Comparison of ENCODE assay signal across 1 cellular context in genomic region chr12:57621497-57622292, GRCh38.
A peak's percentile ranks its signal among the peaks of the same experiment; 100 is the strongest.
TF ChIP-seq lines count a peak whose summit lies in the region.

No MANE protein-coding gene starts in this region.

TF ChIP-seq in HepG2, 621 proteins besides CTCF, POLR2A, EP300 and RAD21 (continues in another document):
- TF ChIP-seq HMGXB4 (CRISPR knock-in tag; IDR thresholded peaks at IDR 0.05; ENCODE audit: borderline replicate concordance in 1 of 2, low read depth in 1 of 2) (peak; percentile 68 to 78; a peak in 3 of 4 replicates), ZBTB7B (CRISPR knock-in tag; IDR thresholded peaks at IDR 0.05) (0 out of 2 replicates have a peak, but pooled peaks have one; percentile 39), SRY (CRISPR knock-in tag; IDR thresholded peaks at IDR 0.05) (0 out of 2 replicates have a peak, but pooled peaks have one; percentile 69), ZKSCAN5 (CRISPR knock-in tag; IDR thresholded peaks at IDR 0.05) (no peak), BCL6 (CRISPR knock-in tag; IDR thresholded peaks at IDR 0.05) (0 out of 2 replicates have a peak, but pooled peaks have one; percentile 10), TBP (CRISPR knock-in tag; IDR thresholded peaks at IDR 0.05) (0 out of 2 replicates have a peak, but pooled peaks have one; percentile 49), RBM22 (optimal IDR thresholded peaks at IDR 0.05; ENCODE audit: low read length) (no peak), ETV5 (CRISPR knock-in tag; IDR thresholded peaks at IDR 0.05; ENCODE audit: borderline replicate concordance) (peak; percentile 16; the same call in 1 of the 2 replicates), ZNF790 (CRISPR knock-in tag; IDR thresholded peaks at IDR 0.05; ENCODE audit: borderline replicate concordance) (0 out of 2 replicates have a peak, but pooled peaks have one; percentile 44), KLF13 (CRISPR knock-in tag; IDR thresholded peaks at IDR 0.05) (no peak), THAP9 (CRISPR knock-in tag; IDR thresholded peaks at IDR 0.05; ENCODE audit: borderline replicate concordance) (peak; percentile 49; the same call in 1 of the 2 replicates), ZNF891 (CRISPR knock-in tag; IDR thresholded peaks at IDR 0.05) (peak; percentile 33; the same call in 1 of the 2 replicates), HOXA3 (CRISPR knock-in tag; IDR thresholded peaks at IDR 0.05) (peak; percentile 57; the same call in 1 of the 2 replicates), SP4 (CRISPR knock-in tag; IDR thresholded peaks at IDR 0.05) (no peak), ZNF350 (CRISPR knock-in tag; IDR thresholded peaks at IDR 0.05; ENCODE audit: borderline replicate concordance, low read depth) (peak; percentile 80), KDM2A (CRISPR knock-in tag; IDR thresholded peaks at IDR 0.05; ENCODE audit: borderline replicate concordance, low read depth) (peak; percentile 82), ZBTB39 (CRISPR knock-in tag; IDR thresholded peaks at IDR 0.05) (0 out of 2 replicates have a peak, but pooled peaks have one; percentile 45), ZNF749 (CRISPR knock-in tag; IDR thresholded peaks at IDR 0.05; ENCODE audit: borderline replicate concordance) (peak; percentile 51; the same call in 1 of the 2 replicates), ARHGAP35 (CRISPR knock-in tag; IDR thresholded peaks at IDR 0.05; ENCODE audit: borderline replicate concordance) (no peak), MLLT10 (CRISPR knock-in tag; IDR thresholded peaks at IDR 0.05) (no peak), KLF6 (CRISPR knock-in tag; IDR thresholded peaks at IDR 0.05) (peak; percentile 55; the same call in 1 of the 2 replicates), GATAD1 (CRISPR knock-in tag; IDR thresholded peaks at IDR 0.05) (0 out of 2 replicates have a peak, but pooled peaks have one; percentile 29), XBP1 (CRISPR knock-in tag; IDR thresholded peaks at IDR 0.05) (no peak), SIX1 (CRISPR knock-in tag; IDR thresholded peaks at IDR 0.05; ENCODE audit: borderline replicate concordance) (no peak), MEIS2 (CRISPR knock-in tag; IDR thresholded peaks at IDR 0.05) (peak; percentile 17; the same call in 1 of the 2 replicates), ZNF556 (CRISPR knock-in tag; IDR thresholded peaks at IDR 0.05; ENCODE audit: borderline replicate concordance) (0 out of 2 replicates have a peak, but pooled peaks have one; percentile 45), XRCC5 (optimal IDR thresholded peaks at IDR 0.05; ENCODE audit: low read length) (peak; percentile 75), ZNF768 (CRISPR knock-in tag; IDR thresholded peaks at IDR 0.05) (peak; percentile 19; the same call in 1 of the 2 replicates), KDM3A (CRISPR knock-in tag; IDR thresholded peaks at IDR 0.05; ENCODE audit: low read depth) (peak; percentile 37; the same call in 1 of the 2 replicates), CBX2 (IDR thresholded peaks at IDR 0.05; ENCODE audit: low read depth, low read length) (no peak), CBX2 (CRISPR knock-in tag; IDR thresholded peaks at IDR 0.05; ENCODE audit: low read depth) (0 out of 2 replicates have a peak, but pooled peaks have one; percentile 58), ZNF451 (CRISPR knock-in tag; IDR thresholded peaks at IDR 0.05) (0 out of 2 replicates have a peak, but pooled peaks have one; percentile 10), SP2 (CRISPR knock-in tag; IDR thresholded peaks at IDR 0.05) (peak; percentile 31; the same call in 1 of the 2 replicates), NBN (conservative IDR thresholded peaks at IDR 0.05) (no peak), ZBTB26 (CRISPR knock-in tag; IDR thresholded peaks at IDR 0.05; ENCODE audit: borderline replicate concordance) (0 out of 2 replicates have a peak, but pooled peaks have one; percentile 8), ZNF550 (CRISPR knock-in tag; IDR thresholded peaks at IDR 0.05; ENCODE audit: borderline replicate concordance) (0 out of 2 replicates have a peak, but pooled peaks have one; percentile 18), ZNF83 (CRISPR knock-in tag; IDR thresholded peaks at IDR 0.05; ENCODE audit: borderline replicate concordance) (peak; percentile 48; the same call in 1 of the 2 replicates), ZFP90 (CRISPR knock-in tag; IDR thresholded peaks at IDR 0.05; ENCODE audit: borderline replicate concordance) (0 out of 2 replicates have a peak, but pooled peaks have one; percentile 47), ZFY (CRISPR knock-in tag; IDR thresholded peaks at IDR 0.05) (peak; percentile 38; the same call in 1 of the 2 replicates), MBNL3 (CRISPR knock-in tag; conservative IDR thresholded peaks at IDR 0.05) (no peak), NONO (IDR thresholded peaks at IDR 0.05) (no peak), NONO (CRISPR knock-in tag; conservative IDR thresholded peaks at IDR 0.05) (0 out of 2 replicates have a peak, but pooled peaks have one; percentile 29), HIVEP1 (CRISPR knock-in tag; IDR thresholded peaks at IDR 0.05) (no peak), GABPA (IDR thresholded peaks at IDR 0.05; ENCODE audit: low read depth, low read length) (no peak), GABPA (CRISPR knock-in tag; IDR thresholded peaks at IDR 0.05; ENCODE audit: low read depth) (no peak), ZNF225 (CRISPR knock-in tag; IDR thresholded peaks at IDR 0.05) (0 out of 2 replicates have a peak, but pooled peaks have one; percentile 62), ZBTB44 (CRISPR knock-in tag; IDR thresholded peaks at IDR 0.05) (no peak), ZNF136 (CRISPR knock-in tag; IDR thresholded peaks at IDR 0.05; ENCODE audit: low read depth) (peak; percentile 40; the same call in 1 of the 2 replicates)
- TF ChIP-seq, protein P1, sequence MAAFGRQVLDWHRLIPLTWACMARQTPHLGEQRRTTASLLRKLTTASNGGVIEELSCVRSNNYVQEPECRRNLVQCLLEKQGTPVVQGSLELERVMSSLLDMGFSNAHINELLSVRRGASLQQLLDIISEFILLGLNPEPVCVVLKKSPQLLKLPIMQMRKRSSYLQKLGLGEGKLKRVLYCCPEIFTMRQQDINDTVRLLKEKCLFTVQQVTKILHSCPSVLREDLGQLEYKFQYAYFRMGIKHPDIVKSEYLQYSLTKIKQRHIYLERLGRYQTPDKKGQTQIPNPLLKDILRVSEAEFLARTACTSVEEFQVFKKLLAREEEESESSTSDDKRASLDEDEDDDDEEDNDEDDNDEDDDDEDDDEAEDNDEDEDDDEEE (CRISPR knock-in tag; IDR thresholded peaks at IDR 0.05) = 0 out of 2 replicates have a peak, but pooled peaks have one; percentile 78
- TF ChIP-seq, protein P2, sequence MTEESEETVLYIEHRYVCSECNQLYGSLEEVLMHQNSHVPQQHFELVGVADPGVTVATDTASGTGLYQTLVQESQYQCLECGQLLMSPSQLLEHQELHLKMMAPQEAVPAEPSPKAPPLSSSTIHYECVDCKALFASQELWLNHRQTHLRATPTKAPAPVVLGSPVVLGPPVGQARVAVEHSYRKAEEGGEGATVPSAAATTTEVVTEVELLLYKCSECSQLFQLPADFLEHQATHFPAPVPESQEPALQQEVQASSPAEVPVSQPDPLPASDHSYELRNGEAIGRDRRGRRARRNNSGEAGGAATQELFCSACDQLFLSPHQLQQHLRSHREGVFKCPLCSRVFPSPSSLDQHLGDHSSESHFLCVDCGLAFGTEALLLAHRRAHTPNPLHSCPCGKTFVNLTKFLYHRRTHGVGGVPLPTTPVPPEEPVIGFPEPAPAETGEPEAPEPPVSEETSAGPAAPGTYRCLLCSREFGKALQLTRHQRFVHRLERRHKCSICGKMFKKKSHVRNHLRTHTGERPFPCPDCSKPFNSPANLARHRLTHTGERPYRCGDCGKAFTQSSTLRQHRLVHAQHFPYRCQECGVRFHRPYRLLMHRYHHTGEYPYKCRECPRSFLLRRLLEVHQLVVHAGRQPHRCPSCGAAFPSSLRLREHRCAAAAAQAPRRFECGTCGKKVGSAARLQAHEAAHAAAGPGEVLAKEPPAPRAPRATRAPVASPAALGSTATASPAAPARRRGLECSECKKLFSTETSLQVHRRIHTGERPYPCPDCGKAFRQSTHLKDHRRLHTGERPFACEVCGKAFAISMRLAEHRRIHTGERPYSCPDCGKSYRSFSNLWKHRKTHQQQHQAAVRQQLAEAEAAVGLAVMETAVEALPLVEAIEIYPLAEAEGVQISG (CRISPR knock-in tag; IDR thresholded peaks at IDR 0.05) = peak; percentile 63; the same call in 1 of the 2 replicates
- TF ChIP-seq, protein P3, sequence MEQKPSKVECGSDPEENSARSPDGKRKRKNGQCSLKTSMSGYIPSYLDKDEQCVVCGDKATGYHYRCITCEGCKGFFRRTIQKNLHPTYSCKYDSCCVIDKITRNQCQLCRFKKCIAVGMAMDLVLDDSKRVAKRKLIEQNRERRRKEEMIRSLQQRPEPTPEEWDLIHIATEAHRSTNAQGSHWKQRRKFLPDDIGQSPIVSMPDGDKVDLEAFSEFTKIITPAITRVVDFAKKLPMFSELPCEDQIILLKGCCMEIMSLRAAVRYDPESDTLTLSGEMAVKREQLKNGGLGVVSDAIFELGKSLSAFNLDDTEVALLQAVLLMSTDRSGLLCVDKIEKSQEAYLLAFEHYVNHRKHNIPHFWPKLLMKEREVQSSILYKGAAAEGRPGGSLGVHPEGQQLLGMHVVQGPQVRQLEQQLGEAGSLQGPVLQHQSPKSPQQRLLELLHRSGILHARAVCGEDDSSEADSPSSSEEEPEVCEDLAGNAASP (CRISPR knock-in tag; IDR thresholded peaks at IDR 0.05; ENCODE audit: borderline replicate concordance) = peak; percentile 40; the same call in 1 of the 2 replicates
- TF ChIP-seq, protein P4, sequence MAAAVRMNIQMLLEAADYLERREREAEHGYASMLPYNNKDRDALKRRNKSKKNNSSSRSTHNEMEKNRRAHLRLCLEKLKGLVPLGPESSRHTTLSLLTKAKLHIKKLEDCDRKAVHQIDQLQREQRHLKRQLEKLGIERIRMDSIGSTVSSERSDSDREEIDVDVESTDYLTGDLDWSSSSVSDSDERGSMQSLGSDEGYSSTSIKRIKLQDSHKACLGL (CRISPR knock-in tag; IDR thresholded peaks at IDR 0.05) = peak; percentile 5; the same call in 1 of the 2 replicates
